20 cellular contexts compared by ENCODE assay signal in genomic region chr4:39337841-39338240, GRCh38. TPM values are rescaled to one million over a fixed set of nuclear protein-coding genes. Genes with fewer than 3 reads are reported as not detected.
A peak's percentile ranks its signal among the peaks of the same experiment; 100 is the strongest.
DNase-seq lines count a peak whose midpoint lies in the region; ATAC-seq, FAIRE-seq and TF ChIP-seq lines count a peak whose summit lies in the region.
"Had no signal": no experiment of that assay in that cellular context is flagged by ENCODE, and none has a peak within 500 bp of the region (broad histone marks: within the 10 kb centered on the region; RNA-seq: fewer than 3 reads in every experiment).

No MANE protein-coding gene starts in this region.

- H3K4me3 ChIP-seq in HepG2 (replicated peaks in 1 of 3; ENCODE audit: insufficient read depth in 1 of 3, low read depth in 2 of 3, low read length in 3 of 3) = peak overlapping the region in 1 of 3 experiments; percentile 25; a peak in 1 of 6 replicates

- H3K4me2 ChIP-seq in HepG2 (ENCODE audit: low read depth, low read length) = peak overlapping the region; percentile 48

- no peaks in the 10 kb centered on the region for H3K9me3 ChIP-seq in HepG2 (ENCODE audit: low read length)

- FAIRE-seq in HepG2 (lab: Jason Lieb, UNC) = peak; percentile 68
- FAIRE-seq: GM12892, GM19239 had no signal

- intact Hi-C loops in activated CD4-positive, alpha-beta T cell treated with anti-CD3 and anti-CD28 coated beads, Interleukin-2, amount 10 ng/mL, durations not matched to agents 24 days and 14 days (cut with micrococcal nuclease) = no loop called here
- intact Hi-C loops in HepG2 (cut with micrococcal nuclease; ENCODE audit: unreplicated experiment) = no loop called here

- TF ChIP-seq EP300 in HepG2 (IDR thresholded peaks at IDR 0.05; ENCODE audit: low read depth in 2 of 2, low read length in 2 of 2) = peak in 1 of 2 experiments; percentile 91; a peak in 2 of 4 replicates
- no peak for TF ChIP-seq EP300 in HepG2 (CRISPR knock-in tag; IDR thresholded peaks at IDR 0.05; ENCODE audit: borderline replicate concordance)

- peak overlapping the region; percentile 9; the same call in 1 of the 2 replicates for H3K9ac ChIP-seq in HepG2 (ENCODE audit: insufficient read depth, low read depth, low read length)

- in situ Hi-C loops in HepG2 (cut with HindIII; ENCODE audit: extremely low pct_ligation_motif_present, low pct_unique_long_range_greater_than_20kb) = no loop called here

- peaks cover 83% of the 10 kb centered on the region for H3K79me2 ChIP-seq in HepG2 (ENCODE audit: insufficient read depth, low read length)

- TF ChIP-seq RAD21 in HepG2 (CRISPR knock-in tag; IDR thresholded peaks at IDR 0.05) = no peak

- TF ChIP-seq POLR2A in HepG2 (IDR thresholded peaks at IDR 0.05; ENCODE audit: insufficient read depth in 1 of 2, low read depth in 2 of 2, low read length in 2 of 2) = no peak

- no peak overlapping the region for H3K4me3 Mint-ChIP-seq in activated CD4-positive, alpha-beta T cell treated with anti-CD3 and anti-CD28 coated beads, Interleukin-2, amount 10 ng/mL, durations not matched to agents 24 days and 14 days
- H3K4me3 Mint-ChIP-seq in WTC11 = no peak overlapping the region
- H3K4me3 Mint-ChIP-seq in progenitor cell of endocrine pancreas (ENCODE audit: low read depth) = no peak overlapping the region
- H3K4me3 Mint-ChIP-seq: B cell; CD4-positive, alpha-beta T cell had no signal

- no peak for ATAC-seq in WTC11
- no peak for ATAC-seq in HepG2
- ATAC-seq in HG03135 (IDR thresholded peaks at IDR 0.05; ENCODE audit: unreplicated experiment) = no peak
- ATAC-seq: HCT116 had no signal

- H4K20me1 ChIP-seq in HepG2 (ENCODE audit: insufficient read depth, low read length) = no peaks in the 10 kb centered on the region

- CTCF ChIA-PET in WTC11 (lab: Charles Lee) = no interaction called here
- CTCF ChIA-PET in HepG2 (lab: Yijun Ruan, JAX; ENCODE audit: low intra/inter-chr PET ratio, low total read pairs) = no interaction called here

- no peaks in the 10 kb centered on the region for H3K27me3 Mint-ChIP-seq in activated CD4-positive, alpha-beta T cell treated with anti-CD3 and anti-CD28 coated beads, Interleukin-2, amount 10 ng/mL, durations not matched to agents 24 days and 14 days
- H3K27me3 Mint-ChIP-seq in WTC11 (ENCODE audit: low read depth) (no peaks in the 10 kb centered on the region), progenitor cell of endocrine pancreas (no peaks in the 10 kb centered on the region)
- H3K27me3 Mint-ChIP-seq: B cell; CD4-positive, alpha-beta T cell had no signal

- H3K27ac ChIP-seq in HepG2 (ENCODE audit: extremely low read length, insufficient read depth, low read length) = peak overlapping the region; percentile 53
- H3K27ac ChIP-seq: HL-60 had no signal

- H3K27ac Mint-ChIP-seq in activated CD4-positive, alpha-beta T cell treated with anti-CD3 and anti-CD28 coated beads, Interleukin-2, amount 10 ng/mL, durations not matched to agents 24 days and 14 days = peak overlapping the region; percentile 48
- H3K27ac Mint-ChIP-seq in WTC11 = peak overlapping the region; percentile 32
- peak overlapping the region; percentile 22 for H3K27ac Mint-ChIP-seq in progenitor cell of endocrine pancreas
- H3K27ac Mint-ChIP-seq: B cell; CD4-positive, alpha-beta T cell had no signal

- no peaks in the 10 kb centered on the region for H3K27me3 ChIP-seq in HepG2 (ENCODE audit: control insufficient read depth in 1 of 2, insufficient read depth in 2 of 2, low read length in 2 of 2)

- POLR2A ChIA-PET in WTC11 (lab: Charles Lee) = interaction anchor here (0.7 kb wide), 1 partner anchor 641 kb away, joined by 3 read pairs; no protein-coding TSS in a partner anchor
- POLR2A ChIA-PET in HepG2 (lab: Yijun Ruan, JAX) = interaction anchor here (0.7 to 1.2 kb wide), 2 partner anchors 27 to 29 kb away, joined by 3 to 4 read pairs; partner anchors contain the start of gene RFC1

- peaks cover 37% of the 10 kb centered on the region for H3K36me3 Mint-ChIP-seq in activated CD4-positive, alpha-beta T cell treated with anti-CD3 and anti-CD28 coated beads, Interleukin-2, amount 10 ng/mL, durations not matched to agents 24 days and 14 days (ENCODE audit: low read depth)
- peaks cover 12% of the 10 kb centered on the region for H3K36me3 Mint-ChIP-seq in WTC11
- peaks cover 10% of the 10 kb centered on the region for H3K36me3 Mint-ChIP-seq in progenitor cell of endocrine pancreas (ENCODE audit: insufficient read depth)

- no peak overlapping the region for H2AFZ ChIP-seq in HepG2 (ENCODE audit: low read length)

- no peak for DNase-seq in activated CD4-positive, alpha-beta T cell treated with anti-CD3 and anti-CD28 coated beads, Interleukin-2, amount 10 ng/mL, durations not matched to agents 24 days and 14 days
- no peak for DNase-seq in activated CD4-positive, alpha-beta T cell treated with anti-CD3 and anti-CD28 coated beads for 48 hours
- DNase-seq in WTC11 (ENCODE audit: low spot score) = no peak
- DNase-seq in HepG2 (ENCODE audit: low spot score) = peak; percentile 63
- no peak for DNase-seq in progenitor cell of endocrine pancreas (ENCODE audit: low spot score, unreplicated experiment)
- no peak for DNase-seq in AML-193 (lab: John Stamatoyannopoulos, UW)
- DNase-seq in NCI-H774 (lab: John Stamatoyannopoulos, UW) = no peak
- DNase-seq: ACHN; C1 segment of cervical spinal cord; Calu3; CD4-positive, alpha-beta T cell; DND-41; GDM1; IMR-90 had no signal

- H3K4me1 ChIP-seq in HepG2 (ENCODE audit: insufficient read depth, low read length) = peaks cover 85% of the 10 kb centered on the region

- no TSS peak for BruUV-seq in HepG2 (replicated peaks; lab: Mats Ljungman, UMichigan)

- 28% methylated on average over 4 of the region's 4 CpGs for WGBS in HepG2 (ENCODE audit: low lambda C conversion rate)

- H3K9me3 Mint-ChIP-seq in activated CD4-positive, alpha-beta T cell treated with anti-CD3 and anti-CD28 coated beads, Interleukin-2, amount 10 ng/mL, durations not matched to agents 24 days and 14 days = no peaks in the 10 kb centered on the region
- H3K9me3 Mint-ChIP-seq in WTC11 (no peaks in the 10 kb centered on the region), progenitor cell of endocrine pancreas (ENCODE audit: low read depth) (peaks cover 3% of the 10 kb centered on the region)
- H3K9me3 Mint-ChIP-seq: CD4-positive, alpha-beta T cell had no signal

- peaks cover 16% of the 10 kb centered on the region for H3K4me1 Mint-ChIP-seq in activated CD4-positive, alpha-beta T cell treated with anti-CD3 and anti-CD28 coated beads, Interleukin-2, amount 10 ng/mL, durations not matched to agents 24 days and 14 days
- no peaks in the 10 kb centered on the region for H3K4me1 Mint-ChIP-seq in WTC11
- H3K4me1 Mint-ChIP-seq in progenitor cell of endocrine pancreas (ENCODE audit: low read depth) = peaks cover 21% of the 10 kb centered on the region

- TF ChIP-seq CTCF in WTC11 (IDR thresholded peaks at IDR 0.05) (no peak), HepG2 (CRISPR knock-in tag; IDR thresholded peaks at IDR 0.05) (no peak), progenitor cell of endocrine pancreas (IDR thresholded peaks at IDR 0.05; ENCODE audit: unreplicated experiment) (no peak)

- H3K36me3 ChIP-seq in HepG2 (replicated peaks in 1 of 2; ENCODE audit: control insufficient read depth in 1 of 2, insufficient read depth in 2 of 2, low read length in 2 of 2) = 0 out of 5 replicates have a peak, but pooled peaks cover 0 to 3% of the 10 kb centered on the region in 2 experiments

TF ChIP-seq in WTC11, 78 proteins besides CTCF, POLR2A, EP300 and RAD21 (continues in another document):
- no peak for TF ChIP-seq TCF7 (CRISPR knock-in tag; IDR thresholded peaks at IDR 0.05; ENCODE audit: low read depth)

TF ChIP-seq in HepG2, 621 proteins besides CTCF, POLR2A, EP300 and RAD21 (continues in another document):
- TF ChIP-seq RBM39 (IDR thresholded peaks at IDR 0.05; ENCODE audit: low read depth, low read length, poor library complexity, severe bottlenecking) = no peak
- peak; percentile 74; the same call in 1 of the 2 replicates for TF ChIP-seq NCOR1 (IDR thresholded peaks at IDR 0.05; ENCODE audit: borderline replicate concordance, low read length)
- TF ChIP-seq CREB3 (CRISPR knock-in tag; IDR thresholded peaks at IDR 0.05) = no peak

RNA-seq across cellular contexts. Expression of gene RFC1, which starts 28.3 kb away (rescaled TPM):
- 81.6 and 83.0 TPM in 2 replicates for total RNA-seq in activated CD4-positive, alpha-beta T cell treated with anti-CD3 and anti-CD28 coated beads, Interleukin-2, amount 10 ng/mL, durations not matched to agents 24 days and 14 days
- total RNA-seq in WTC11 (2021) = 56.7 to 64.3 TPM (median 59.4 TPM) in 3 replicates
- 78.8 and 118 TPM in 2 replicates for total RNA-seq in HepG2 (2016; rRNA removed; fragmentation: Illumina TruSeq; extraction: Trizol)
- total RNA-seq in HepG2 (2016; cell fraction: cytosol; rRNA removed; fragmentation: Illumina TruSeq; extraction: Trizol; ENCODE audit: low read depth) = 21.8 and 22.9 TPM in 2 replicates
- total RNA-seq in HepG2 (2016; cell fraction: insoluble cytoplasmic fraction; rRNA removed; fragmentation: Illumina TruSeq; extraction: Trizol) = 76.0 and 117 TPM in 2 replicates
- 29.8 and 32.6 TPM in 2 replicates for total RNA-seq in HepG2 (2016; cell fraction: membrane; rRNA removed; fragmentation: Illumina TruSeq; extraction: Trizol)
- total RNA-seq in HepG2 (2016; cell fraction: nucleus; rRNA removed; fragmentation: Illumina TruSeq; extraction: Trizol) = 76.8 and 78.9 TPM in 2 replicates
- polyA plus RNA-seq in HepG2 (2011; rRNA removed) = 8.5 and 15.9 TPM in 2 replicates
- 14.7 and 19.0 TPM in 2 replicates for polyA plus RNA-seq in HepG2 (2011; cell fraction: cytosol; rRNA removed)
- polyA plus RNA-seq in HepG2 (2011; cell fraction: nucleus; rRNA removed) = 15.3 and 15.9 TPM in 2 replicates
- polyA plus RNA-seq in HepG2 (2012) = 36.0 and 49.9 TPM in 2 replicates
- polyA plus RNA-seq in HepG2 (2016; cell fraction: cytosol; fragmentation: Illumina TruSeq; extraction: Trizol; ENCODE audit: low read depth) = 2.5 and 2.6 TPM in 2 replicates
- 97.4 and 97.7 TPM in 2 replicates for polyA plus RNA-seq in HepG2 (2016; cell fraction: insoluble cytoplasmic fraction; fragmentation: Illumina TruSeq; extraction: Trizol; ENCODE audit: low read depth)
- 7.6 and 11.5 TPM in 2 replicates for polyA plus RNA-seq in HepG2 (2016; cell fraction: membrane; fragmentation: Illumina TruSeq; extraction: Trizol; ENCODE audit: low read depth)
- polyA plus RNA-seq in HepG2 (2016; cell fraction: nucleus; fragmentation: Illumina TruSeq; extraction: Trizol; ENCODE audit: insufficient read depth, low read depth) = 67.8 and 70.4 TPM in 2 replicates
- 29.7 and 32.1 TPM in 2 replicates for polyA minus RNA-seq in HepG2 (2011; rRNA and poly(A)+ RNA removed; ENCODE audit: low replicate concordance)
- 50.7 and 53.5 TPM in 2 replicates for polyA minus RNA-seq in HepG2 (2011; cell fraction: cytosol; rRNA and poly(A)+ RNA removed)
- polyA minus RNA-seq in HepG2 (2011; cell fraction: nucleus; rRNA and poly(A)+ RNA removed) = 59.6 and 61.7 TPM in 2 replicates
- total RNA-seq in progenitor cell of endocrine pancreas = 46.8 and 58.6 TPM in 2 replicates
